In the genomic region with DNA sequence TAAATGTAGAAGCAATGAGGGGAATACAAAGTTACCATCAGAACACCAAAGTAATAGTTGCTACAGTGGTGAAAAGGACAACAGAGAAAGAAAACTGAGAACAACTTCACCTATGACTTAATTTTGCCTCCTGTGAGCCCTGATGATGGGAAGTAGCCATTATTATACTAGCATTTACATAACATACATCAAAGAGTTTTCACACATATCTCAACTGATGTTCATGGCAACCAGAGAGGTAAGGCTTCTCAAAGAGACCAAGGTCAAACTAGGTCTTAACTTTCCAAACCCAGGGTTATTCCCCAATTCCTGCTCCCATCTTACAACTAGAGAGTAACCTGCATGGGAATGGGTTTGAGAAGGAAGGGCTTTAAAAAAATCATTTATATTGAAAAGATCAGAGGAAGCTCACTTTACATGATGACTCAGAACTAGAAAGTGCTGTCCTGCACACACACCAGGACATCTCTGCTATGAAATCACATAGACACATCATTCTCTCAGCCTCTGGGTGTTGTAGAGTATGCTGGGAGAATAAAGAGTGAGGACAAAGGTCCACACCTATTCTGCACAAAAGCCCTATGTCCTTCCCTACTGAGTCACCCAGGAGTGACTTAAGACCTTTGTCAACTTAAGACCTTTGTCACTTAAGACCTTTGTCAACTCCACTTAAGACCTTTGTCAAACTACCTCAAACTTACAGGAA, we compare ENCODE assay signal across 14 cellular contexts.
DNase-seq lines count a peak whose midpoint lies in the region; ATAC-seq and TF ChIP-seq lines count a peak whose summit lies in the region.
"Had no signal": no experiment of that assay in that cellular context is flagged by ENCODE, and none has a peak within 500 bp of the region (broad histone marks: within the 10 kb centered on the region; RNA-seq: fewer than 3 reads in every experiment).

No MANE protein-coding gene starts in this region.

- peaks cover 15% of the 10 kb centered on the region for H3K4me1 ChIP-seq in Caco-2
- H3K4me1 ChIP-seq in foreskin keratinocyte = peaks cover 6% of the 10 kb centered on the region
- H3K4me1 ChIP-seq: body of pancreas had no signal

- DNase-seq in Caco-2 (peak; percentile 38 to 48), foreskin keratinocyte (peak; percentile 26 to 57), dedifferentiated amniotic fluid mesenchymal stem cell (ENCODE audit: extremely low spot score) (no peak), dermis blood vessel endothelial cell (no peak)
- DNase-seq: activated T-cell treated with anti-CD3 and anti-CD28 coated beads, Interleukin-2, amount 50 U/mL, for 48 hours; AML-193; body of pancreas; erythroblast had no signal

- peak overlapping the region; percentile 77 for H3K27ac Mint-ChIP-seq in Caco-2 (ENCODE audit: unreplicated experiment)

- no peaks in the 10 kb centered on the region for H3K9me3 ChIP-seq in Caco-2
- H3K9me3 ChIP-seq: body of pancreas had no signal

- intact Hi-C loops in Caco-2 (cut with micrococcal nuclease; ENCODE audit: unreplicated experiment) = no loop called here

- POLR2A ChIA-PET in Caco-2 (lab: Charles Lee) = no interaction called here

- no peak for TF ChIP-seq CTCF in Caco-2 (IDR thresholded peaks at IDR 0.05; ENCODE audit: insufficient read depth in 1 of 2, low read depth in 1 of 2, low read length in 1 of 2, severe bottlenecking in 1 of 2, unreplicated experiment in 1 of 2)
- TF ChIP-seq CTCF in foreskin keratinocyte (conservative IDR thresholded peaks at IDR 0.05) = no peak

- H3K36me3 ChIP-seq in Caco-2 (ENCODE audit: control insufficient read depth, insufficient read depth, low read length) = no peaks in the 10 kb centered on the region

- ATAC-seq in GM19467 (IDR thresholded peaks at IDR 0.05; ENCODE audit: unreplicated experiment) (peak; percentile 43), SK-N-SH treated with all-trans-retinoic acid at 6 μM for 48 hours (peak; percentile 83), foreskin keratinocyte (peak; percentile 65), GM21515 (IDR thresholded peaks at IDR 0.05; ENCODE audit: unreplicated experiment) (no peak), HG02763 (IDR thresholded peaks at IDR 0.05; ENCODE audit: unreplicated experiment) (no peak)
- ATAC-seq: body of pancreas, Right ventricle myocardium inferior had no signal

- peaks cover 15% of the 10 kb centered on the region for H3K4me1 Mint-ChIP-seq in Caco-2 (ENCODE audit: low read depth, unreplicated experiment)

- no peak overlapping the region for H3K4me3 ChIP-seq in Caco-2 (ENCODE audit: low read depth, low read length)
- H3K4me3 ChIP-seq: body of pancreas had no signal

- H3K27me3 Mint-ChIP-seq in Caco-2 (ENCODE audit: insufficient read depth, unreplicated experiment) = no peaks in the 10 kb centered on the region

- H3K27ac ChIP-seq in foreskin keratinocyte = no peak overlapping the region
- H3K27ac ChIP-seq: body of pancreas, HL-60 had no signal

- no peaks in the 10 kb centered on the region for H3K36me3 Mint-ChIP-seq in Caco-2 (ENCODE audit: insufficient read depth, unreplicated experiment)

- no peak overlapping the region for H3K4me3 Mint-ChIP-seq in Caco-2 (ENCODE audit: unreplicated experiment)

- CTCF ChIA-PET in Caco-2 (lab: Charles Lee) = no interaction called here

- no peaks in the 10 kb centered on the region for H3K27me3 ChIP-seq in Caco-2 (replicated peaks; ENCODE audit: control insufficient read depth, insufficient read depth, low read length)
- no peaks in the 10 kb centered on the region for H3K27me3 ChIP-seq in foreskin keratinocyte
- H3K27me3 ChIP-seq: body of pancreas had no signal

- no peaks in the 10 kb centered on the region for H3K9me3 Mint-ChIP-seq in Caco-2 (ENCODE audit: unreplicated experiment)

- BruUV-seq in Caco-2 (replicated peaks; lab: Mats Ljungman, UMichigan) = no TSS peak

TF ChIP-seq in SK-N-SH treated with all-trans-retinoic acid at 6 μM for 48 hours, 23 proteins besides CTCF, POLR2A, EP300 and RAD21:
- TF ChIP-seq PATZ1 (CRISPR knock-in tag; IDR thresholded peaks at IDR 0.05; ENCODE audit: borderline replicate concordance) (no peak), CREB5 (CRISPR knock-in tag; IDR thresholded peaks at IDR 0.05; ENCODE audit: low read depth) (no peak), ZFP3 (CRISPR knock-in tag; IDR thresholded peaks at IDR 0.05) (no peak), TOX (CRISPR knock-in tag; IDR thresholded peaks at IDR 0.05; ENCODE audit: borderline replicate concordance) (no peak), OSR1 (CRISPR knock-in tag; IDR thresholded peaks at IDR 0.05) (no peak), ZNF8 (CRISPR knock-in tag; IDR thresholded peaks at IDR 0.05) (no peak), ZC3H10 (CRISPR knock-in tag; IDR thresholded peaks at IDR 0.05) (no peak), RARB (CRISPR knock-in tag; IDR thresholded peaks at IDR 0.05) (no peak), GLIS3 (CRISPR knock-in tag; IDR thresholded peaks at IDR 0.05) (no peak), POU6F1 (CRISPR knock-in tag; IDR thresholded peaks at IDR 0.05; ENCODE audit: borderline replicate concordance, low read depth) (no peak), ZNF565 (CRISPR knock-in tag; conservative IDR thresholded peaks at IDR 0.05; ENCODE audit: low read depth) (no peak)

Comparison
In these comparisons a context has a peak if more than half of its experiments do, and no peak if none do; other contexts are left out.
1. DNase-seq: peak in Caco-2 (2 of 2) and foreskin keratinocyte (2 of 2); none in dedifferentiated amniotic fluid mesenchymal stem cell (single experiment) and dermis blood vessel endothelial cell (single experiment).
2. ATAC-seq: peak in GM19467 (single experiment), SK-N-SH treated with all-trans-retinoic acid at 6 μM for 48 hours (single experiment) and foreskin keratinocyte (single experiment); none in GM21515 (single experiment) and HG02763 (single experiment).